ENCODE assay signal across 26 cellular contexts in the genomic region with DNA sequence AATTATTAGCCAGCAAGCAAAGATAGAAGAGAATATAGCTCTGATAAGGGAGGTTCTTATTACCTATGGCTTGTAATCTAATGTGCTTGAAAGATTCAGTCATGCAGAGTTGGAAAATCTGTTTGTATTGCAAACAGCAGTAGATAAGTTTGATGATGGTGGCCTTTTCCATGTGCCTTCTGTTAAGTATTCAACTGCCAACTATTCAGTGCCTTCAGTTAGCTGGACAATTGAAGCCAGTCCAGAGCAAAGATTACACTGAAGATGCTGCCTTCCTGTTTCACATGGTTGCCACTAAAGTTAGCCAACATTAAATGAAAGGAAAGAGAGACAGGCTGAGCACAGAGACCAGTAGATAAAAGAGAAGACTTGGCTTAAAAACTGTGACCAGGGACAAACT.
"Had no signal": no experiment of that assay in that cellular context is flagged by ENCODE, and none has a peak within 500 bp of the region (broad histone marks: within the 10 kb centered on the region; RNA-seq: fewer than 3 reads in every experiment).

No MANE protein-coding gene starts in this region.

- H2AFZ ChIP-seq: PC-9 had no signal

- H3K27ac ChIP-seq: adrenal gland, PC-9 had no signal

- ATAC-seq: activated T-cell treated with anti-CD3 and anti-CD28 coated beads, Interleukin-2, amount 50 U/mL, for 72 hours; T-helper 17 cell had no signal

- H3K9me3 ChIP-seq: adrenal gland had no signal

- H3K4me2 ChIP-seq: PC-9 had no signal

- H3K36me3 ChIP-seq: adrenal gland had no signal

- H3K4me3 ChIP-seq: adrenal gland, PC-9 had no signal

- DNase-seq: activated B cell treated with CpG ODN at 0.5 μM for 24 hours; activated CD4-positive, alpha-beta memory T cell treated with anti-CD3 and anti-CD28 coated beads for 36 hours; activated CD4-positive, alpha-beta T cell treated with anti-CD3 and anti-CD28 coated beads for 1 hour; activated CD4-positive, alpha-beta T cell treated with anti-CD3 and anti-CD28 coated beads, Interleukin-2, amount 10 ng/mL, durations not matched to agents 7 days and 5 days; activated CD8-positive, alpha-beta memory T cell treated with anti-CD3 and anti-CD28 coated beads, Interleukin-2, amount 50 U/mL, for 4 hours; activated naive CD4-positive, alpha-beta T cell treated with anti-CD3 and anti-CD28 coated beads, Interleukin-2, amount 50 U/mL, for 16 hours; activated naive CD8-positive, alpha-beta T cell treated with anti-CD3 and anti-CD28 coated beads, Interleukin-2, amount 10 ng/mL, durations not matched to agents 7 days and 5 days; activated T-cell treated with anti-CD3 and anti-CD28 coated beads, Interleukin-2, amount 50 U/mL, for 72 hours; adrenal gland; anterior cingulate cortex; Kasumi-1; KBM-7; NCI-H1048; NCI-H1417 treated with DMSO at 0.1 percent for 48 hours; NCI-H1694; NCI-H2029; NCI-H2107; NCI-H345; NCI-H510A; NCI-H69; PC-9; SIG-M5; T-helper 17 cell; T-helper 9 cell had no signal

- H3K27me3 Mint-ChIP-seq: activated B cell treated with CpG ODN at 0.5 μM for 24 hours; activated CD4-positive, alpha-beta memory T cell treated with anti-CD3 and anti-CD28 coated beads for 36 hours; activated CD4-positive, alpha-beta T cell treated with anti-CD3 and anti-CD28 coated beads, Interleukin-2, amount 10 ng/mL, durations not matched to agents 7 days and 5 days; activated naive CD8-positive, alpha-beta T cell treated with anti-CD3 and anti-CD28 coated beads, Interleukin-2, amount 10 ng/mL, durations not matched to agents 7 days and 5 days; T-helper 17 cell had no signal

- FAIRE-seq: TTC549 had no signal

- H3K4me3 Mint-ChIP-seq: activated B cell treated with CpG ODN at 0.5 μM for 24 hours; activated CD4-positive, alpha-beta memory T cell treated with anti-CD3 and anti-CD28 coated beads for 36 hours; activated CD4-positive, alpha-beta T cell treated with anti-CD3 and anti-CD28 coated beads, Interleukin-2, amount 10 ng/mL, durations not matched to agents 7 days and 5 days; activated naive CD8-positive, alpha-beta T cell treated with anti-CD3 and anti-CD28 coated beads, Interleukin-2, amount 10 ng/mL, durations not matched to agents 7 days and 5 days; activated T-cell treated with anti-CD3 and anti-CD28 coated beads, Interleukin-2, amount 50 U/mL, for 72 hours; T-helper 17 cell had no signal

- H3K9me3 Mint-ChIP-seq: activated B cell treated with CpG ODN at 0.5 μM for 24 hours; activated CD4-positive, alpha-beta memory T cell treated with anti-CD3 and anti-CD28 coated beads for 36 hours had no signal

- H3K36me3 Mint-ChIP-seq: activated CD4-positive, alpha-beta memory T cell treated with anti-CD3 and anti-CD28 coated beads for 36 hours had no signal

- H3K27me3 ChIP-seq: adrenal gland had no signal

- H3K27ac Mint-ChIP-seq: activated B cell treated with CpG ODN at 0.5 μM for 24 hours; activated CD4-positive, alpha-beta memory T cell treated with anti-CD3 and anti-CD28 coated beads for 36 hours; activated CD4-positive, alpha-beta T cell treated with anti-CD3 and anti-CD28 coated beads, Interleukin-2, amount 10 ng/mL, durations not matched to agents 7 days and 5 days; activated naive CD8-positive, alpha-beta T cell treated with anti-CD3 and anti-CD28 coated beads, Interleukin-2, amount 10 ng/mL, durations not matched to agents 7 days and 5 days; activated T-cell treated with anti-CD3 and anti-CD28 coated beads, Interleukin-2, amount 50 U/mL, for 72 hours; activated T-helper 2 cell treated with anti-CD3 and anti-CD28 coated beads, Interferon-gamma antibody, Interleukin-2, Interleukin-4, amounts not matched to agents 10 μg/mL and 5 μg/mL and 100 μg/mL, durations not matched to agents 14 hours and 24 hours and 36 hours; T-helper 17 cell had no signal
